Comparison of ENCODE assay signal across 20 cellular contexts in genomic region chr4:148495463-148495862, GRCh38.
"Had no signal": no experiment of that assay in that cellular context is flagged by ENCODE, and none has a peak within 500 bp of the region (broad histone marks: within the 10 kb centered on the region; RNA-seq: fewer than 3 reads in every experiment).

No MANE protein-coding gene starts in this region.

- H3K9me3 Mint-ChIP-seq: effector memory CD8-positive, alpha-beta T cell had no signal

- H3K4me3 ChIP-seq: esophagus squamous epithelium, gastroesophageal sphincter, mucosa of descending colon, psoas muscle, skin epidermis, stomach, thoracic aorta, transverse colon had no signal

- H3K4me1 Mint-ChIP-seq: naive thymus-derived CD8-positive, alpha-beta T cell had no signal

- H3K27ac Mint-ChIP-seq: dendritic cell treated with granulocyte-macrophage colony-stimulating factor and Interleukin-4, amounts not matched to agents 40 ng/mL and 50 ng/mL, for 4 days; effector memory CD8-positive, alpha-beta T cell; naive thymus-derived CD8-positive, alpha-beta T cell had no signal

- ATAC-seq: effector memory CD8-positive, alpha-beta T cell; gastroesophageal sphincter; left lobe of liver; mucosa of descending colon; naive thymus-derived CD8-positive, alpha-beta T cell; psoas muscle; sciatic nerve had no signal

- H3K4me3 Mint-ChIP-seq: dendritic cell treated with granulocyte-macrophage colony-stimulating factor and Interleukin-4, amounts not matched to agents 40 ng/mL and 50 ng/mL, for 4 days; effector memory CD8-positive, alpha-beta T cell; naive thymus-derived CD8-positive, alpha-beta T cell had no signal

- H3K4me1 ChIP-seq: esophagus squamous epithelium, gastroesophageal sphincter, psoas muscle, stomach, transverse colon had no signal

- DNase-seq: effector memory CD8-positive, alpha-beta T cell; esophagus squamous epithelium; glutamatergic neuron; islet precursor cell; mammary epithelial cell; mucosa of descending colon; naive thymus-derived CD8-positive, alpha-beta T cell; psoas muscle; stimulated activated CD4-positive, alpha-beta T cell treated with anti-CD3 and anti-CD28 coated beads, Interleukin-2, amount 100 ng/mL, for 24 hours; stimulated activated CD4-positive, alpha-beta T cell treated with anti-CD3 and anti-CD28 coated beads, Interleukin-4, amount 100 ng/mL, for 4 hours; stimulated activated naive CD4-positive, alpha-beta T cell; stomach; substantia nigra; transverse colon had no signal

- H3K9me3 ChIP-seq: esophagus squamous epithelium, gastroesophageal sphincter, mucosa of descending colon, psoas muscle, stomach, thoracic aorta, transverse colon had no signal

- H3K27ac ChIP-seq: esophagus squamous epithelium, gastroesophageal sphincter, psoas muscle, skin epidermis, stomach, thoracic aorta, transverse colon had no signal

- H3K36me3 ChIP-seq: esophagus squamous epithelium, gastroesophageal sphincter, stomach, thoracic aorta, transverse colon had no signal

- H3K27me3 ChIP-seq: esophagus squamous epithelium, gastroesophageal sphincter, stomach, transverse colon had no signal

- H3K27me3 Mint-ChIP-seq: dendritic cell treated with granulocyte-macrophage colony-stimulating factor and Interleukin-4, amounts not matched to agents 40 ng/mL and 50 ng/mL, for 4 days; effector memory CD8-positive, alpha-beta T cell; naive thymus-derived CD8-positive, alpha-beta T cell had no signal
